7 cellular contexts compared by ENCODE assay signal in genomic region chr6:124964764-124965105, GRCh38. TPM values are rescaled to one million over a fixed set of nuclear protein-coding genes. Genes with fewer than 3 reads are reported as not detected.
A peak's percentile ranks its signal among the peaks of the same experiment; 100 is the strongest.
DNase-seq lines count a peak whose midpoint lies in the region; ATAC-seq and TF ChIP-seq lines count a peak whose summit lies in the region.

No MANE protein-coding gene starts in this region.

- TF ChIP-seq CTCF in colonic mucosa (IDR thresholded peaks at IDR 0.05) = no peak
- no peak for TF ChIP-seq CTCF in tibial nerve (IDR thresholded peaks at IDR 0.05)

- H3K9me3 ChIP-seq in colonic mucosa = no peaks in the 10 kb centered on the region
- no peaks in the 10 kb centered on the region for H3K9me3 ChIP-seq in tibial nerve

- no peak for TF ChIP-seq EP300 in tibial nerve (IDR thresholded peaks at IDR 0.05)

- no peak overlapping the region for H3K27ac Mint-ChIP-seq in stimulated activated naive B cell treated with anti-CD40 and anti-IgM and Interleukin-4, amounts not matched to agents 10 μg/mL and 1 μg/mL and 100 μg/mL, for 72 hours

- H3K27me3 ChIP-seq in colonic mucosa (no peaks in the 10 kb centered on the region), tibial nerve (no peaks in the 10 kb centered on the region)

- peaks cover under 1 to 3% of the 10 kb centered on the region in 2 donors for H3K36me3 Mint-ChIP-seq in stimulated activated naive B cell treated with anti-CD40 and anti-IgM and Interleukin-4, amounts not matched to agents 10 μg/mL and 1 μg/mL and 100 μg/mL, for 72 hours

- peaks cover 44 to 47% of the 10 kb centered on the region in 2 donors for H3K27me3 Mint-ChIP-seq in stimulated activated naive B cell treated with anti-CD40 and anti-IgM and Interleukin-4, amounts not matched to agents 10 μg/mL and 1 μg/mL and 100 μg/mL, for 72 hours

- H3K4me1 ChIP-seq in colonic mucosa = no peaks in the 10 kb centered on the region
- H3K4me1 ChIP-seq in tibial nerve = peaks cover 0 to 64% (median 12%) of the 10 kb centered on the region in 4 donors

- H3K4me3 Mint-ChIP-seq in stimulated activated naive B cell treated with anti-CD40 and anti-IgM and Interleukin-4, amounts not matched to agents 10 μg/mL and 1 μg/mL and 100 μg/mL, for 72 hours = no peak overlapping the region

- peak overlapping the region in 1 of 2 donors; percentile 24 for H3K9ac ChIP-seq in colonic mucosa (ENCODE audit: low read depth in 2 of 2, low read length in 2 of 2)

- intact Hi-C loops in colonic mucosa (cut with DNase I) (no loop called here), posterior vena cava (cut with DNase I) (no loop called here)

- in situ Hi-C loops in KBM-7 (cut with MboI; ENCODE audit: low pct_unique_long_range_greater_than_20kb, low sequenced_read_pairs) = no loop called here

- peak; percentile 11 for DNase-seq in KBM-7
- no peak for DNase-seq in colonic mucosa
- peak; percentile 20 to 26 for DNase-seq in lung microvascular endothelial cell (ENCODE audit: low read depth in 2 of 2)
- DNase-seq in tibial nerve (ENCODE audit: low spot score in 2 of 2) = no peak
- no peak for DNase-seq in stimulated activated naive B cell treated with anti-CD40 and anti-IgM and Interleukin-4, amounts not matched to agents 10 μg/mL and 1 μg/mL and 100 μg/mL, for 72 hours
- no peak for DNase-seq in posterior vena cava (ENCODE audit: low spot score)

- H3K36me3 ChIP-seq in colonic mucosa (no peaks in the 10 kb centered on the region), tibial nerve (peaks cover 0 to 10% (median 0%) of the 10 kb centered on the region in 3 donors)

- peak overlapping the region; percentile 70 for H3K4me3 ChIP-seq in colonic mucosa
- H3K4me3 ChIP-seq in tibial nerve = peak overlapping the region; percentile 15 to 91 (median 86)

- no peak for TF ChIP-seq POLR2A in tibial nerve (IDR thresholded peaks at IDR 0.05)

- H3K4me1 Mint-ChIP-seq in stimulated activated naive B cell treated with anti-CD40 and anti-IgM and Interleukin-4, amounts not matched to agents 10 μg/mL and 1 μg/mL and 100 μg/mL, for 72 hours = peaks cover 10 to 19% of the 10 kb centered on the region in 2 donors

- H3K27ac ChIP-seq in colonic mucosa (no peak overlapping the region), tibial nerve (peak overlapping the region in 3 of 4 donors; percentile 90 to 96 (median 96))

- WGBS in tibial nerve, 2 donors = 63 to 75% methylated on average over 3 of the region's 3 CpGs

- H3K9me3 Mint-ChIP-seq in stimulated activated naive B cell treated with anti-CD40 and anti-IgM and Interleukin-4, amounts not matched to agents 10 μg/mL and 1 μg/mL and 100 μg/mL, for 72 hours = no peaks in the 10 kb centered on the region

- no peak for ATAC-seq in stimulated activated naive B cell treated with anti-CD40 and anti-IgM and Interleukin-4, amounts not matched to agents 10 μg/mL and 1 μg/mL and 100 μg/mL, for 72 hours (replicated peaks)
- ATAC-seq in GM19455 (IDR thresholded peaks at IDR 0.05; ENCODE audit: unreplicated experiment) = no peak

RNA-seq across cellular contexts. Expression of gene RNF217, which starts 2.5 kb away (rescaled TPM):
- total RNA-seq in colonic mucosa (10 to 100 TPM in 1 of 2 donors, 1 to 10 TPM in 1; 9.1 to 20.4 TPM), lung microvascular endothelial cell (14.2 and 19.4 TPM in 2 replicates), tibial nerve (10 to 100 TPM; 26.7 to 40.2 (median 35.5) TPM), posterior vena cava (10 to 100 TPM; 23.7 to 29.2 TPM)

Comparison
In these comparisons a context has a peak if more than half of its experiments do, and no peak if none do; other contexts are left out.
1. DNase-seq: peak in KBM-7 (single experiment) and lung microvascular endothelial cell (2 of 2); none in colonic mucosa (single experiment), tibial nerve (0 of 2), stimulated activated naive B cell treated with anti-CD40 and anti-IgM and Interleukin-4, amounts not matched to agents 10 μg/mL and 1 μg/mL and 100 μg/mL, for 72 hours (single experiment) and posterior vena cava (single experiment).